Comparison of ENCODE assay signal across 1 cellular context in the genomic region with DNA sequence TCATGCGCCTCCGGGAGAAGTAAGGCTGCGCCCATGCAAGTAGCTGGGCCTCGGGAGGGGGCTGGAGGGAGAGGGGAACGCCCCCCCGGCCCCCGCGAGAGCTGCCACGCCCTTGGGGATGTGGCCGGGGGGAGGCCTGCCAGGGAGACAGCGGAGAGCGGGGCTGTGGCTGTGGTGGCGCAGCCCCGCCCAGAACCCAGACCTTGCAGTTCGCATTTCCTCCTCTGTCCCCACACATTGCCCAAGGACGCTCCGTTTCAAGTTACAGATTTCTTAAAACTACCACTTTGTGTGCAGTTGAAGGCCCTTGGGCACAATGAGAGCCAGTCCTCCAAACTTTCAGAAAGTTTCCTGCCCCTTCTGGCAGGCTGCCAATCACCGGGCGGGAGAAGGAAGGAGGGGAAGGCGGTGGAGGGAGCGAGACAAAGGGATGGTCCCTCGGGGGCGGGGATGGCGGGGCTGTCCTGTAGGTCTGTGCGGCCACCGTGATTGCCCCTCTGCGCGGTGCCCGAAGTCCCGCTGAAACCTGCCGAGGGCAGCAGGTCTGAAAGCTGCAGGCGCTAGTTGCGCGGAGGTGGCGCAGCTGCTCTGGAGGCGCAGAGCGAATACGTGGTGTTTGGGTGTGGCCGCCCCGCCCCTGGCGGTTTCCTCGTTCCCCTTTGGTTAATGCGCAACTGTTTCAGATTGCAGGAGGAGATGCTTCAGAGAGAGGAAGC.
A peak's percentile ranks its signal among the peaks of the same experiment; 100 is the strongest.
TF ChIP-seq lines count a peak whose summit lies in the region.

No MANE protein-coding gene starts in this region.

TF ChIP-seq in HEK293, 187 proteins besides CTCF, POLR2A, EP300 and RAD21 (continued from another document and continues in another):
- TF ChIP-seq ZNF18 (tag by site-specific recombination; IDR thresholded peaks at IDR 0.05): no peak
- no peak for TF ChIP-seq ZNF549 (tag by site-specific recombination; IDR thresholded peaks at IDR 0.05)
- no peak for TF ChIP-seq ZNF624 (tag by site-specific recombination; IDR thresholded peaks at IDR 0.05)
- TF ChIP-seq ZSCAN30 (tag by site-specific recombination; IDR thresholded peaks at IDR 0.05): peak; percentile 37; the same call in 1 of the 2 replicates
- no peak for TF ChIP-seq ZNF221 (tag by site-specific recombination; IDR thresholded peaks at IDR 0.05; ENCODE audit: borderline replicate concordance)
- no peak for TF ChIP-seq ZNF544 (tag by site-specific recombination; IDR thresholded peaks at IDR 0.05)
- no peak for TF ChIP-seq ZNF654 (tag by site-specific recombination; IDR thresholded peaks at IDR 0.05; ENCODE audit: low read depth)
- TF ChIP-seq ZXDB (tag by site-specific recombination; IDR thresholded peaks at IDR 0.05): peak; percentile 77
- no peak for TF ChIP-seq ZNF473 (tag by site-specific recombination; IDR thresholded peaks at IDR 0.05)
- no peak for TF ChIP-seq ZNF146 (tag by site-specific recombination; IDR thresholded peaks at IDR 0.05)
- TF ChIP-seq HOXC10 (CRISPR knock-in tag; IDR thresholded peaks at IDR 0.05): no peak; the same call in 1 of the 2 replicates
- no peak for TF ChIP-seq TSHZ1 (tag by site-specific recombination; IDR thresholded peaks at IDR 0.05; ENCODE audit: borderline replicate concordance)
- peak; percentile 55; the same call in 1 of the 2 replicates for TF ChIP-seq KLF16 (tag by site-specific recombination; IDR thresholded peaks at IDR 0.05)
- 0 out of 2 replicates have a peak, but pooled peaks have one; percentile 78 for TF ChIP-seq ZNF561 (tag by site-specific recombination; IDR thresholded peaks at IDR 0.05; ENCODE audit: borderline replicate concordance)
- TF ChIP-seq, protein P1, sequence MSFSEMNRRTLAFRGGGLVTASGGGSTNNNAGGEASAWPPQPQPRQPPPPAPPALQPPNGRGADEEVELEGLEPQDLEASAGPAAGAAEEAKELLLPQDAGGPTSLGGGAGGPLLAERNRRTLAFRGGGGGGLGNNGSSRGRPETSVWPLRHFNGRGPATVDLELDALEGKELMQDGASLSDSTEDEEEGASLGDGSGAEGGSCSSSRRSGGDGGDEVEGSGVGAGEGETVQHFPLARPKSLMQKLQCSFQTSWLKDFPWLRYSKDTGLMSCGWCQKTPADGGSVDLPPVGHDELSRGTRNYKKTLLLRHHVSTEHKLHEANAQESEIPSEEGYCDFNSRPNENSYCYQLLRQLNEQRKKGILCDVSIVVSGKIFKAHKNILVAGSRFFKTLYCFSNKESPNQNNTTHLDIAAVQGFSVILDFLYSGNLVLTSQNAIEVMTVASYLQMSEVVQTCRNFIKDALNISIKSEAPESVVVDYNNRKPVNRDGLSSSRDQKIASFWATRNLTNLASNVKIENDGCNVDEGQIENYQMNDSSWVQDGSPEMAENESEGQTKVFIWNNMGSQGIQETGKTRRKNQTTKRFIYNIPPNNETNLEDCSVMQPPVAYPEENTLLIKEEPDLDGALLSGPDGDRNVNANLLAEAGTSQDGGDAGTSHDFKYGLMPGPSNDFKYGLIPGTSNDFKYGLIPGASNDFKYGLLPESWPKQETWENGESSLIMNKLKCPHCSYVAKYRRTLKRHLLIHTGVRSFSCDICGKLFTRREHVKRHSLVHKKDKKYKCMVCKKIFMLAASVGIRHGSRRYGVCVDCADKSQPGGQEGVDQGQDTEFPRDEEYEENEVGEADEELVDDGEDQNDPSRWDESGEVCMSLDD (tag by site-specific recombination; IDR thresholded peaks at IDR 0.05): 0 out of 2 replicates have a peak, but pooled peaks have one; percentile 33
- TF ChIP-seq ZNF16 (tag by site-specific recombination; IDR thresholded peaks at IDR 0.05; ENCODE audit: low read depth): no peak
- TF ChIP-seq ZNF548 (tag by site-specific recombination; IDR thresholded peaks at IDR 0.05): no peak
- peak; percentile 5 for TF ChIP-seq ZBTB26 (tag by site-specific recombination; optimal IDR thresholded peaks at IDR 0.05)
- TF ChIP-seq ZNF707 (tag by site-specific recombination; IDR thresholded peaks at IDR 0.05): no peak
- TF ChIP-seq ZNF324 (tag by site-specific recombination; IDR thresholded peaks at IDR 0.05): 0 out of 2 replicates have a peak, but pooled peaks have one; percentile 26
- TF ChIP-seq, protein P2, sequence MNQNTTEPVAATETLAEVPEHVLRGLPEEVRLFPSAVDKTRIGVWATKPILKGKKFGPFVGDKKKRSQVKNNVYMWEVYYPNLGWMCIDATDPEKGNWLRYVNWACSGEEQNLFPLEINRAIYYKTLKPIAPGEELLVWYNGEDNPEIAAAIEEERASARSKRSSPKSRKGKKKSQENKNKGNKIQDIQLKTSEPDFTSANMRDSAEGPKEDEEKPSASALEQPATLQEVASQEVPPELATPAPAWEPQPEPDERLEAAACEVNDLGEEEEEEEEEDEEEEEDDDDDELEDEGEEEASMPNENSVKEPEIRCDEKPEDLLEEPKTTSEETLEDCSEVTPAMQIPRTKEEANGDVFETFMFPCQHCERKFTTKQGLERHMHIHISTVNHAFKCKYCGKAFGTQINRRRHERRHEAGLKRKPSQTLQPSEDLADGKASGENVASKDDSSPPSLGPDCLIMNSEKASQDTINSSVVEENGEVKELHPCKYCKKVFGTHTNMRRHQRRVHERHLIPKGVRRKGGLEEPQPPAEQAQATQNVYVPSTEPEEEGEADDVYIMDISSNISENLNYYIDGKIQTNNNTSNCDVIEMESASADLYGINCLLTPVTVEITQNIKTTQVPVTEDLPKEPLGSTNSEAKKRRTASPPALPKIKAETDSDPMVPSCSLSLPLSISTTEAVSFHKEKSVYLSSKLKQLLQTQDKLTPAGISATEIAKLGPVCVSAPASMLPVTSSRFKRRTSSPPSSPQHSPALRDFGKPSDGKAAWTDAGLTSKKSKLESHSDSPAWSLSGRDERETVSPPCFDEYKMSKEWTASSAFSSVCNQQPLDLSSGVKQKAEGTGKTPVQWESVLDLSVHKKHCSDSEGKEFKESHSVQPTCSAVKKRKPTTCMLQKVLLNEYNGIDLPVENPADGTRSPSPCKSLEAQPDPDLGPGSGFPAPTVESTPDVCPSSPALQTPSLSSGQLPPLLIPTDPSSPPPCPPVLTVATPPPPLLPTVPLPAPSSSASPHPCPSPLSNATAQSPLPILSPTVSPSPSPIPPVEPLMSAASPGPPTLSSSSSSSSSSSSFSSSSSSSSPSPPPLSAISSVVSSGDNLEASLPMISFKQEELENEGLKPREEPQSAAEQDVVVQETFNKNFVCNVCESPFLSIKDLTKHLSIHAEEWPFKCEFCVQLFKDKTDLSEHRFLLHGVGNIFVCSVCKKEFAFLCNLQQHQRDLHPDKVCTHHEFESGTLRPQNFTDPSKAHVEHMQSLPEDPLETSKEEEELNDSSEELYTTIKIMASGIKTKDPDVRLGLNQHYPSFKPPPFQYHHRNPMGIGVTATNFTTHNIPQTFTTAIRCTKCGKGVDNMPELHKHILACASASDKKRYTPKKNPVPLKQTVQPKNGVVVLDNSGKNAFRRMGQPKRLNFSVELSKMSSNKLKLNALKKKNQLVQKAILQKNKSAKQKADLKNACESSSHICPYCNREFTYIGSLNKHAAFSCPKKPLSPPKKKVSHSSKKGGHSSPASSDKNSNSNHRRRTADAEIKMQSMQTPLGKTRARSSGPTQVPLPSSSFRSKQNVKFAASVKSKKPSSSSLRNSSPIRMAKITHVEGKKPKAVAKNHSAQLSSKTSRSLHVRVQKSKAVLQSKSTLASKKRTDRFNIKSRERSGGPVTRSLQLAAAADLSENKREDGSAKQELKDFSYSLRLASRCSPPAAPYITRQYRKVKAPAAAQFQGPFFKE (tag by site-specific recombination; IDR thresholded peaks at IDR 0.05; ENCODE audit: borderline replicate concordance): no peak
- TF ChIP-seq RBAK (tag by site-specific recombination; IDR thresholded peaks at IDR 0.05): no peak
- no peak for TF ChIP-seq BCL6B (tag by site-specific recombination; IDR thresholded peaks at IDR 0.05)
- TF ChIP-seq ZNF621 (tag by site-specific recombination; IDR thresholded peaks at IDR 0.05): no peak
- TF ChIP-seq ZNF416 (tag by site-specific recombination; IDR thresholded peaks at IDR 0.05): no peak
- no peak for TF ChIP-seq ZNF626 (tag by site-specific recombination; IDR thresholded peaks at IDR 0.05)
- TF ChIP-seq, protein P3, sequence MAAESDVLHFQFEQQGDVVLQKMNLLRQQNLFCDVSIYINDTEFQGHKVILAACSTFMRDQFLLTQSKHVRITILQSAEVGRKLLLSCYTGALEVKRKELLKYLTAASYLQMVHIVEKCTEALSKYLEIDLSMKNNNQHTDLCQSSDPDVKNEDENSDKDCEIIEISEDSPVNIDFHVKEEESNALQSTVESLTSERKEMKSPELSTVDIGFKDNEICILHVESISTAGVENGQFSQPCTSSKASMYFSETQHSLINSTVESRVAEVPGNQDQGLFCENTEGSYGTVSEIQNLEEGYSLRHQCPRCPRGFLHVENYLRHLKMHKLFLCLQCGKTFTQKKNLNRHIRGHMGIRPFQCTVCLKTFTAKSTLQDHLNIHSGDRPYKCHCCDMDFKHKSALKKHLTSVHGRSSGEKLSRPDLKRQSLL (tag by site-specific recombination; IDR thresholded peaks at IDR 0.05): no peak
- no peak for TF ChIP-seq ZNF433 (tag by site-specific recombination; IDR thresholded peaks at IDR 0.05; ENCODE audit: low read depth)
- TF ChIP-seq ZBTB8A (tag by site-specific recombination; IDR thresholded peaks at IDR 0.05): peak; percentile 77
- TF ChIP-seq ZNF341 (tag by site-specific recombination; IDR thresholded peaks at IDR 0.05; ENCODE audit: low read depth): peak; percentile 96
- TF ChIP-seq, protein P4, sequence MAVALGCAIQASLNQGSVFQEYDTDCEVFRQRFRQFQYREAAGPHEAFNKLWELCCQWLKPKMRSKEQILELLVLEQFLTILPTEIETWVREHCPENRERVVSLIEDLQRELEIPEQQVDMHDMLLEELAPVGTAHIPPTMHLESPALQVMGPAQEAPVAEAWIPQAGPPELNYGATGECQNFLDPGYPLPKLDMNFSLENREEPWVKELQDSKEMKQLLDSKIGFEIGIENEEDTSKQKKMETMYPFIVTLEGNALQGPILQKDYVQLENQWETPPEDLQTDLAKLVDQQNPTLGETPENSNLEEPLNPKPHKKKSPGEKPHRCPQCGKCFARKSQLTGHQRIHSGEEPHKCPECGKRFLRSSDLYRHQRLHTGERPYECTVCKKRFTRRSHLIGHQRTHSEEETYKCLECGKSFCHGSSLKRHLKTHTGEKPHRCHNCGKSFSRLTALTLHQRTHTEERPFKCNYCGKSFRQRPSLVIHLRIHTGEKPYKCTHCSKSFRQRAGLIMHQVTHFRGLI (tag by site-specific recombination; IDR thresholded peaks at IDR 0.05): no peak; the same call in 1 of the 2 replicates
